Comparison of ENCODE assay signal across 12 cellular contexts in genomic region chr5:141638771-141639170, GRCh38. TPM values are rescaled to one million over a fixed set of nuclear protein-coding genes. Genes with fewer than 3 reads are reported as not detected.
DNase-seq lines count a peak whose midpoint lies in the region; ATAC-seq and TF ChIP-seq lines count a peak whose summit lies in the region.
"Had no signal": no experiment of that assay in that cellular context is flagged by ENCODE, and none has a peak within 500 bp of the region (broad histone marks: within the 10 kb centered on the region; RNA-seq: fewer than 3 reads in every experiment).

No MANE protein-coding gene starts in this region.

- no peaks in the 10 kb centered on the region for H3K9me3 ChIP-seq in SK-N-SH
- H3K9me3 ChIP-seq: body of pancreas had no signal

- CTCF ChIA-PET in SK-N-SH (lab: Yijun Ruan, JAX): interaction anchor here (1.1 to 19.7 kb wide), 5 partner anchors 8 to 330 kb away, joined by 3 to 207 read pairs (median 4); partner anchors contain the start of genes DIAPH1 and RNF14

- H3K27ac Mint-ChIP-seq in IgD-negative memory B cell (peak overlapping the region in 2 of 3 donors; percentile 88 to 95), nephron (no peak overlapping the region)
- H3K27ac Mint-ChIP-seq in activated naive CD8-positive, alpha-beta T cell treated with anti-CD3 and anti-CD28 coated beads, Interleukin-2, amount 10 ng/mL, durations not matched to agents 7 days and 5 days: peak overlapping the region; percentile 93

- POLR2A ChIA-PET in SK-N-SH (lab: Yijun Ruan, JAX): interaction anchor here (2.9 kb wide), 1 partner anchor 9 kb away, joined by 18 read pairs; no protein-coding TSS in a partner anchor
- POLR2A ChIA-PET in activated naive CD8-positive, alpha-beta T cell treated with anti-CD3 and anti-CD28 coated beads, Interleukin-2, amount 10 ng/mL, durations not matched to agents 7 days and 5 days (lab: Charles Lee): interaction anchor here (0.6 to 9.6 kb wide), 6 partner anchors 10 to 47 kb away, joined by 3 to 107 read pairs (median 35); partner anchors contain the start of genes DIAPH1 and FCHSD1

- H3K79me2 ChIP-seq in SK-N-SH (ENCODE audit: insufficient read depth): peaks cover 28% of the 10 kb centered on the region

- H3K27me3 Mint-ChIP-seq in IgD-negative memory B cell (no peaks in the 10 kb centered on the region), nephron (ENCODE audit: low read depth) (peaks cover 14% of the 10 kb centered on the region)
- no peaks in the 10 kb centered on the region for H3K27me3 Mint-ChIP-seq in activated naive CD8-positive, alpha-beta T cell treated with anti-CD3 and anti-CD28 coated beads, Interleukin-2, amount 10 ng/mL, durations not matched to agents 7 days and 5 days

- H3K36me3 Mint-ChIP-seq in IgD-negative memory B cell (peaks cover 3% of the 10 kb centered on the region), nephron (ENCODE audit: low read depth) (peaks cover 6% of the 10 kb centered on the region)
- peaks cover 10% of the 10 kb centered on the region for H3K36me3 Mint-ChIP-seq in activated naive CD8-positive, alpha-beta T cell treated with anti-CD3 and anti-CD28 coated beads, Interleukin-2, amount 10 ng/mL, durations not matched to agents 7 days and 5 days

- ATAC-seq in SK-N-SH treated with all-trans-retinoic acid at 6 μM for 48 hours: no peak
- ATAC-seq in activated naive CD8-positive, alpha-beta T cell treated with anti-CD3 and anti-CD28 coated beads, Interleukin-2, amount 10 ng/mL, durations not matched to agents 7 days and 5 days (ENCODE audit: low read depth): no peak
- no peak for ATAC-seq in HG02840 (IDR thresholded peaks at IDR 0.05; ENCODE audit: low FRiP score, unreplicated experiment)

- no peak for TF ChIP-seq EP300 in SK-N-SH (IDR thresholded peaks at IDR 0.05; ENCODE audit: borderline replicate concordance in 1 of 2, low read depth in 1 of 2, low read length in 1 of 2)

- peaks cover 9 to 24% of the 10 kb centered on the region in 2 experiments for H3K36me3 ChIP-seq in SK-N-SH (replicated peaks in 1 of 2; ENCODE audit: control insufficient read depth in 1 of 2, insufficient read depth in 2 of 2, low read length in 1 of 2)

- H4K20me1 ChIP-seq in SK-N-SH (ENCODE audit: insufficient read depth): peaks cover 15% of the 10 kb centered on the region

- TF ChIP-seq CTCF in SK-N-SH (IDR thresholded peaks at IDR 0.05) (no peak), nephron (IDR thresholded peaks at IDR 0.05; ENCODE audit: unreplicated experiment in 3 of 3) (no peak)

- H3K4me1 Mint-ChIP-seq in IgD-negative memory B cell (peaks cover 24 to 28% (median 27%) of the 10 kb centered on the region in 3 donors), nephron (peaks cover 18% of the 10 kb centered on the region)
- peaks cover 44% of the 10 kb centered on the region for H3K4me1 Mint-ChIP-seq in activated naive CD8-positive, alpha-beta T cell treated with anti-CD3 and anti-CD28 coated beads, Interleukin-2, amount 10 ng/mL, durations not matched to agents 7 days and 5 days

- H3F3A ChIP-seq in SK-N-SH (replicated peaks; ENCODE audit: insufficient read depth): peaks cover 12% of the 10 kb centered on the region

- no peaks in the 10 kb centered on the region for H3K27me3 ChIP-seq in SK-N-SH (ENCODE audit: insufficient read depth)
- H3K27me3 ChIP-seq: body of pancreas had no signal

- H3K4me2 ChIP-seq in SK-N-SH: 0 out of 2 replicates have a peak overlapping the region, but pooled peaks have one; percentile 99

- peak overlapping the region in 3 of 4 donors; percentile 91 to 95 (median 95) for H3K4me3 Mint-ChIP-seq in IgD-negative memory B cell
- peak overlapping the region; percentile 94 for H3K4me3 Mint-ChIP-seq in activated naive CD8-positive, alpha-beta T cell treated with anti-CD3 and anti-CD28 coated beads, Interleukin-2, amount 10 ng/mL, durations not matched to agents 7 days and 5 days
- peak overlapping the region; percentile 74 to 94 (median 80) for H3K4me3 Mint-ChIP-seq in nephron

- no peak overlapping the region for H2AFZ ChIP-seq in SK-N-SH (ENCODE audit: low read depth)
- H2AFZ ChIP-seq: PC-9 had no signal

- no peak overlapping the region for H3K4me3 ChIP-seq in SK-N-SH (ENCODE audit: low read depth in 2 of 2, low read length in 1 of 2)
- H3K4me3 ChIP-seq: body of pancreas had no signal

- 87% methylated on average over 2 of the region's 2 CpGs for whole genome bisulfite sequencing in SK-N-SH (ENCODE audit: low lambda C conversion rate)

- H3K9ac ChIP-seq in SK-N-SH: no peak overlapping the region

- DNase-seq in SK-N-SH (no peak), UCSD-AML1 (lab: John Stamatoyannopoulos, UW; ENCODE audit: unreplicated experiment) (no peak), GM03348 (ENCODE audit: low spot score) (no peak)
- DNase-seq in activated naive CD8-positive, alpha-beta T cell treated with anti-CD3 and anti-CD28 coated beads, Interleukin-2, amount 10 ng/mL, durations not matched to agents 7 days and 5 days: no peak
- DNase-seq: left cardiac atrium, NCI-H1105, PC-9 had no signal

- TF ChIP-seq RAD21 in SK-N-SH (IDR thresholded peaks at IDR 0.05; ENCODE audit: low read length): no peak

- no peak overlapping the region for H3K27ac ChIP-seq in SK-N-SH (ENCODE audit: low read depth in 2 of 2, low read length in 1 of 2)
- H3K27ac ChIP-seq: body of pancreas, PC-9 had no signal

- H3K4me1 ChIP-seq in SK-N-SH (ENCODE audit: control insufficient read depth in 1 of 2, insufficient read depth in 2 of 2, low read depth in 1 of 2, low read length in 1 of 2): peaks cover 5 to 28% of the 10 kb centered on the region in 2 experiments; a peak in 2 of 4 replicates

- H3K9me3 Mint-ChIP-seq in IgD-negative memory B cell (no peaks in the 10 kb centered on the region), nephron (no peaks in the 10 kb centered on the region)
- H3K9me3 Mint-ChIP-seq in activated naive CD8-positive, alpha-beta T cell treated with anti-CD3 and anti-CD28 coated beads, Interleukin-2, amount 10 ng/mL, durations not matched to agents 7 days and 5 days: no peaks in the 10 kb centered on the region

- no peaks in the 10 kb centered on the region for H3K9me2 ChIP-seq in SK-N-SH

TF ChIP-seq in SK-N-SH, 30 proteins besides CTCF, POLR2A, EP300 and RAD21 (continues in another document):
- TF ChIP-seq POLR2AphosphoS5 (IDR thresholded peaks at IDR 0.05; ENCODE audit: low read depth, low read length): no peak
- no peak for TF ChIP-seq EZH2phosphoT487 (IDR thresholded peaks at IDR 0.05; ENCODE audit: borderline replicate concordance, low read depth)
- TF ChIP-seq FOXJ3 (CRISPR knock-in tag; IDR thresholded peaks at IDR 0.05): no peak
- TF ChIP-seq, protein P1, sequence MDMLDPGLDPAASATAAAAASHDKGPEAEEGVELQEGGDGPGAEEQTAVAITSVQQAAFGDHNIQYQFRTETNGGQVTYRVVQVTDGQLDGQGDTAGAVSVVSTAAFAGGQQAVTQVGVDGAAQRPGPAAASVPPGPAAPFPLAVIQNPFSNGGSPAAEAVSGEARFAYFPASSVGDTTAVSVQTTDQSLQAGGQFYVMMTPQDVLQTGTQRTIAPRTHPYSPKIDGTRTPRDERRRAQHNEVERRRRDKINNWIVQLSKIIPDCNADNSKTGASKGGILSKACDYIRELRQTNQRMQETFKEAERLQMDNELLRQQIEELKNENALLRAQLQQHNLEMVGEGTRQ (IDR thresholded peaks at IDR 0.05; ENCODE audit: borderline replicate concordance, low read depth, low read length): no peak

TF ChIP-seq in SK-N-SH treated with all-trans-retinoic acid at 6 μM for 48 hours, 23 proteins besides CTCF, POLR2A, EP300 and RAD21 (continues in another document):
- TF ChIP-seq TCF4 (CRISPR knock-in tag; IDR thresholded peaks at IDR 0.05; ENCODE audit: borderline replicate concordance): no peak

RNA-seq across cellular contexts. Expression of gene RELL2, which starts 2.0 kb away (rescaled TPM):
- polyA plus RNA-seq in SK-N-SH (2012; rRNA removed) (15.6 and 16.1 TPM in 2 replicates), IgD-negative memory B cell (5.9 TPM)
- polyA plus RNA-seq in SK-N-SH (2012; cell fraction: cytosol; rRNA removed): 8.0 and 12.2 TPM in 2 replicates
- 46.7 and 59.2 TPM in 2 replicates for polyA plus RNA-seq in SK-N-SH (2012; cell fraction: nucleus; rRNA removed)
- total RNA-seq in activated naive CD8-positive, alpha-beta T cell treated with anti-CD3 and anti-CD28 coated beads, Interleukin-2, amount 10 ng/mL, durations not matched to agents 7 days and 5 days: 10 to 100 TPM; 31.4 to 31.6 TPM

RNA-seq across cellular contexts. Expression of gene HDAC3, which starts 2.1 kb away (rescaled TPM):
- 104 and 115 TPM in 2 replicates for polyA plus RNA-seq in SK-N-SH (2012; rRNA removed)
- 74.7 and 86.2 TPM in 2 replicates for polyA plus RNA-seq in SK-N-SH (2012; cell fraction: cytosol; rRNA removed)
- polyA plus RNA-seq in SK-N-SH (2012; cell fraction: nucleus; rRNA removed): 171 and 231 TPM in 2 replicates
- polyA plus RNA-seq in IgD-negative memory B cell: 96.1 TPM
- 10 to 100 TPM; 85.8 to 89.6 TPM for total RNA-seq in activated naive CD8-positive, alpha-beta T cell treated with anti-CD3 and anti-CD28 coated beads, Interleukin-2, amount 10 ng/mL, durations not matched to agents 7 days and 5 days

RNA-seq across cellular contexts. Expression of gene FCHSD1, which starts 12.4 kb away (rescaled TPM):
- polyA plus RNA-seq in SK-N-SH (2012; rRNA removed): 49.2 and 58.3 TPM in 2 replicates
- 8.9 and 12.7 TPM in 2 replicates for polyA plus RNA-seq in SK-N-SH (2012; cell fraction: cytosol; rRNA removed)
- 382 and 466 TPM in 2 replicates for polyA plus RNA-seq in SK-N-SH (2012; cell fraction: nucleus; rRNA removed)
- polyA plus RNA-seq in IgD-negative memory B cell: 9.9 TPM
- 10 to 100 TPM; 98.3 to 99.1 TPM for total RNA-seq in activated naive CD8-positive, alpha-beta T cell treated with anti-CD3 and anti-CD28 coated beads, Interleukin-2, amount 10 ng/mL, durations not matched to agents 7 days and 5 days

RNA-seq across cellular contexts. Expression of gene DIAPH1, which starts 20.0 kb away (rescaled TPM):
- polyA plus RNA-seq in SK-N-SH (2012; rRNA removed) (28.2 and 30.4 TPM in 2 replicates), IgD-negative memory B cell (57.6 TPM)
- 20.6 and 29.6 TPM in 2 replicates for polyA plus RNA-seq in SK-N-SH (2012; cell fraction: cytosol; rRNA removed)
- polyA plus RNA-seq in SK-N-SH (2012; cell fraction: nucleus; rRNA removed): 75.5 and 79.2 TPM in 2 replicates
- total RNA-seq in activated naive CD8-positive, alpha-beta T cell treated with anti-CD3 and anti-CD28 coated beads, Interleukin-2, amount 10 ng/mL, durations not matched to agents 7 days and 5 days: 100 to 1,000 TPM; 244 to 256 TPM

RNA-seq across cellular contexts. Expression of gene ARAP3, which starts 43.3 kb away (rescaled TPM):
- polyA plus RNA-seq in SK-N-SH (2012; rRNA removed) (5.5 and 6.5 TPM in 2 replicates), IgD-negative memory B cell (not detected)
- polyA plus RNA-seq in SK-N-SH (2012; cell fraction: cytosol; rRNA removed): 2.8 and 4.6 TPM in 2 replicates
- 31.5 and 41.8 TPM in 2 replicates for polyA plus RNA-seq in SK-N-SH (2012; cell fraction: nucleus; rRNA removed)
- 10 to 100 TPM; 17.0 to 17.9 TPM for total RNA-seq in activated naive CD8-positive, alpha-beta T cell treated with anti-CD3 and anti-CD28 coated beads, Interleukin-2, amount 10 ng/mL, durations not matched to agents 7 days and 5 days

Comparison
In these comparisons a context has a peak if more than half of its experiments do, and no peak if none do; other contexts are left out.
1. H3K27ac Mint-ChIP-seq: peak in IgD-negative memory B cell (2 of 3) and activated naive CD8-positive, alpha-beta T cell treated with anti-CD3 and anti-CD28 coated beads, Interleukin-2, amount 10 ng/mL, durations not matched to agents 7 days and 5 days (single experiment); none in nephron (0 of 3).
2. Peak in every context shown above with its lines, with median percentiles within 50 percentile points of each other: H3K4me3 Mint-ChIP-seq.